In genomic region chr10:118027397-118027796, GRCh38 we compare ENCODE assay signal across 14 cellular contexts.
"Had no signal": no experiment of that assay in that cellular context is flagged by ENCODE, and none has a peak within 500 bp of the region (broad histone marks: within the 10 kb centered on the region; RNA-seq: fewer than 3 reads in every experiment).

No MANE protein-coding gene starts in this region.

- H3K4me3 Mint-ChIP-seq: activated CD8-positive, alpha-beta memory T cell treated with anti-CD3 and anti-CD28 coated beads, Interleukin-2, amount 10 ng/mL, durations not matched to agents 7 days and 5 days; activated T-cell treated with anti-CD3 and anti-CD28 coated beads, Interleukin-2, amount 50 U/mL, for 24 hours; neural crest cell; T-helper 17 cell had no signal

- H3K27ac Mint-ChIP-seq: activated CD8-positive, alpha-beta memory T cell treated with anti-CD3 and anti-CD28 coated beads, Interleukin-2, amount 10 ng/mL, durations not matched to agents 7 days and 5 days; activated T-cell treated with anti-CD3 and anti-CD28 coated beads, Interleukin-2, amount 50 U/mL, for 24 hours; T-helper 17 cell had no signal

- H3K27me3 Mint-ChIP-seq: activated CD8-positive, alpha-beta memory T cell treated with anti-CD3 and anti-CD28 coated beads, Interleukin-2, amount 10 ng/mL, durations not matched to agents 7 days and 5 days; activated T-cell treated with anti-CD3 and anti-CD28 coated beads, Interleukin-2, amount 50 U/mL, for 24 hours; T-helper 17 cell had no signal

- H3K9me3 Mint-ChIP-seq: activated T-cell treated with anti-CD3 and anti-CD28 coated beads, Interleukin-2, amount 50 U/mL, for 24 hours; neural crest cell had no signal

- ATAC-seq: activated CD8-positive, alpha-beta memory T cell treated with anti-CD3 and anti-CD28 coated beads, Interleukin-2, amount 10 ng/mL, durations not matched to agents 7 days and 5 days; pancreas; T-helper 17 cell had no signal

- DNase-seq: activated CD4-positive, alpha-beta T cell treated with anti-CD3 and anti-CD28 coated beads, Interleukin-2, amount 50 U/mL, for 48 hours; activated CD8-positive, alpha-beta memory T cell treated with anti-CD3 and anti-CD28 coated beads, Interleukin-2, amount 10 ng/mL, durations not matched to agents 7 days and 5 days; activated naive CD4-positive, alpha-beta T cell treated with anti-CD3 and anti-CD28 coated beads, Interleukin-2, amount 50 U/mL, for 16 hours; activated T-cell treated with anti-CD3 and anti-CD28 coated beads, Interleukin-2, amount 50 U/mL, for 24 hours; dermis blood vessel endothelial cell; erythroblast; kidney glomerular epithelial cell; pancreas; stimulated activated CD4-positive, alpha-beta T cell treated with anti-CD3 and anti-CD28 coated beads, Interleukin-2, amount 100 ng/mL, for 48 hours; stimulated activated naive CD4-positive, alpha-beta T cell; T-helper 17 cell; trophoblast cell; WERI-Rb-1 had no signal
